30 cellular contexts compared by ENCODE assay signal in genomic region chr10:79106251-79106650, GRCh38. TPM values are rescaled to one million over a fixed set of nuclear protein-coding genes. Genes with fewer than 3 reads are reported as not detected.
A peak's percentile ranks its signal among the peaks of the same experiment; 100 is the strongest.
DNase-seq lines count a peak whose midpoint lies in the region; ATAC-seq and TF ChIP-seq lines count a peak whose summit lies in the region.
"Had no signal": no experiment of that assay in that cellular context is flagged by ENCODE, and none has a peak within 500 bp of the region (broad histone marks: within the 10 kb centered on the region; RNA-seq: fewer than 3 reads in every experiment).

No MANE protein-coding gene starts in this region.

- peak; percentile 58 for ATAC-seq in stimulated activated naive CD8-positive, alpha-beta T cell treated with anti-CD3 and anti-CD28 coated beads, Interleukin-15, Interleukin-2, amounts not matched to agents 100 U/mL and 50 U/mL, for 24 hours
- no peak for ATAC-seq in stimulated activated naive CD8-positive, alpha-beta T cell treated with anti-CD3 and anti-CD28 coated beads, Interleukin-15, amount 100 ng/mL, for 72 hours
- no peak for ATAC-seq in lower lobe of right lung
- no peak for ATAC-seq in GM19328 (IDR thresholded peaks at IDR 0.05; ENCODE audit: unreplicated experiment)
- ATAC-seq: activated T-cell treated with anti-CD3 and anti-CD28 coated beads, Interleukin-2, amount 50 U/mL, for 72 hours; CD8-positive, alpha-beta T cell; esophagus mucosa; foreskin keratinocyte; left lobe of liver had no signal

- H3K36me3 ChIP-seq in lower lobe of right lung (peaks cover 12% of the 10 kb centered on the region), vagina (no peaks in the 10 kb centered on the region)

- intact Hi-C loops in lower lobe of right lung (cut with DNase I) = no loop called here
- intact Hi-C loops in vagina (cut with DNase I) = no loop called here

- no peaks in the 10 kb centered on the region for H3K27me3 ChIP-seq in lower lobe of right lung (ENCODE audit: low read depth)
- H3K27me3 ChIP-seq in vagina = no peaks in the 10 kb centered on the region
- H3K27me3 ChIP-seq: foreskin keratinocyte had no signal

- TF ChIP-seq POLR2A in NB4 (IDR thresholded peaks at IDR 0.05; ENCODE audit: extremely low read depth, insufficient read length) (no peak), vagina (IDR thresholded peaks at IDR 0.05) (no peak)

- H3K9me3 ChIP-seq in lower lobe of right lung (no peaks in the 10 kb centered on the region), vagina (no peaks in the 10 kb centered on the region)
- H3K9me3 ChIP-seq: prostate gland had no signal

- no peaks in the 10 kb centered on the region for H3K27me3 Mint-ChIP-seq in stimulated activated naive CD8-positive, alpha-beta T cell treated with anti-CD3 and anti-CD28 coated beads, Interleukin-15, amount 100 ng/mL, for 72 hours

- H3K4me1 Mint-ChIP-seq in stimulated activated naive CD8-positive, alpha-beta T cell treated with anti-CD3 and anti-CD28 coated beads, Interleukin-15, amount 100 ng/mL, for 72 hours = peaks cover 54% of the 10 kb centered on the region

- H3K4me3 ChIP-seq in NB4 (ENCODE audit: low read depth, low read length) (no peak overlapping the region), lower lobe of right lung (no peak overlapping the region), vagina (no peak overlapping the region)
- H3K4me3 ChIP-seq: PC-9, prostate gland, skin epidermis had no signal

- H3K4me1 ChIP-seq in lower lobe of right lung (peaks cover 72% of the 10 kb centered on the region), vagina (peaks cover 94% of the 10 kb centered on the region)

- TF ChIP-seq CTCF in NB4 (IDR thresholded peaks at IDR 0.05; ENCODE audit: low read depth, low read length) (no peak), lower lobe of right lung (IDR thresholded peaks at IDR 0.05) (no peak), vagina (IDR thresholded peaks at IDR 0.05) (no peak)

- no peak overlapping the region for H3K4me3 Mint-ChIP-seq in stimulated activated naive CD8-positive, alpha-beta T cell treated with anti-CD3 and anti-CD28 coated beads, Interleukin-15, amount 100 ng/mL, for 72 hours
- H3K4me3 Mint-ChIP-seq: activated B cell treated with CpG ODN at 0.5 μM for 24 hours; activated naive CD4-positive, alpha-beta T cell treated with anti-CD3 and anti-CD28 coated beads, Interleukin-2, amount 10 ng/mL, durations not matched to agents 7 days and 5 days; activated T-cell treated with anti-CD3 and anti-CD28 coated beads, Interleukin-2, amount 50 U/mL, for 72 hours; CD8-positive, alpha-beta T cell; mesothelial cell of epicardium; naive B cell had no signal

- H3K27ac Mint-ChIP-seq in stimulated activated naive CD8-positive, alpha-beta T cell treated with anti-CD3 and anti-CD28 coated beads, Interleukin-15, amount 100 ng/mL, for 72 hours = no peak overlapping the region
- H3K27ac Mint-ChIP-seq: activated B cell treated with CpG ODN at 0.5 μM for 24 hours; activated naive CD4-positive, alpha-beta T cell treated with anti-CD3 and anti-CD28 coated beads, Interleukin-2, amount 10 ng/mL, durations not matched to agents 7 days and 5 days; activated T-cell treated with anti-CD3 and anti-CD28 coated beads, Interleukin-2, amount 50 U/mL, for 72 hours; CD8-positive, alpha-beta T cell had no signal

- H3K27ac ChIP-seq in lower lobe of right lung (peak overlapping the region; percentile 3), vagina (peak overlapping the region; percentile 94)
- H3K27ac ChIP-seq: foreskin keratinocyte, PC-9, prostate gland had no signal

- H3K9me3 Mint-ChIP-seq in stimulated activated naive CD8-positive, alpha-beta T cell treated with anti-CD3 and anti-CD28 coated beads, Interleukin-15, amount 100 ng/mL, for 72 hours = no peaks in the 10 kb centered on the region
- H3K9me3 Mint-ChIP-seq: activated B cell treated with CpG ODN at 0.5 μM for 24 hours; activated naive CD4-positive, alpha-beta T cell treated with anti-CD3 and anti-CD28 coated beads, Interleukin-2, amount 10 ng/mL, durations not matched to agents 7 days and 5 days; activated T-cell treated with anti-CD3 and anti-CD28 coated beads, Interleukin-2, amount 50 U/mL, for 72 hours; CD8-positive, alpha-beta T cell; mesothelial cell of epicardium had no signal

- DNase-seq in stimulated activated naive CD8-positive, alpha-beta T cell treated with anti-CD3 and anti-CD28 coated beads, Interleukin-15, Interleukin-2, amounts not matched to agents 100 U/mL and 50 U/mL, for 24 hours = no peak
- no peak for DNase-seq in stimulated activated naive CD8-positive, alpha-beta T cell treated with anti-CD3 and anti-CD28 coated beads, Interleukin-15, amount 100 ng/mL, for 72 hours
- DNase-seq in NB4 (ENCODE audit: low read depth) (peak; percentile 50), lower lobe of right lung (no peak), vagina (ENCODE audit: extremely low spot score in 2 of 2) (no peak), C1 segment of cervical spinal cord (lab: John Stamatoyannopoulos, UW) (no peak), superior temporal gyrus (ENCODE audit: extremely low spot score) (no peak)
- DNase-seq: activated B cell treated with CpG ODN at 0.5 μM for 24 hours; activated CD4-positive, alpha-beta T cell treated with anti-CD3 and anti-CD28 coated beads, Interleukin-2, amount 50 U/mL, for 1 hour; activated naive CD4-positive, alpha-beta T cell treated with anti-CD3 and anti-CD28 coated beads, Interleukin-2, amount 10 ng/mL, durations not matched to agents 7 days and 5 days; activated T-cell treated with anti-CD3 and anti-CD28 coated beads, Interleukin-2, amount 50 U/mL, for 72 hours; amygdala; CD8-positive, alpha-beta T cell; cortex of kidney; DMS 273 treated with DMSO at 0.1 percent for 48 hours; foreskin keratinocyte; naive B cell; NCI-H1092; NCI-H187; NCI-H524 treated with DMSO at 0.1 percent for 48 hours; nucleus accumbens; PC-9; stimulated activated CD4-positive, alpha-beta T cell treated with anti-CD3 and anti-CD28 coated beads, Interleukin-1b, Interleukin-23, amount 100 ng/mL, for 48 hours; stimulated activated CD8-positive, alpha-beta memory T cell treated with anti-CD3 and anti-CD28 coated beads, Interleukin-4, amount 100 ng/mL, for 48 hours had no signal

RNA-seq across cellular contexts. Expression of gene ZMIZ1, which starts 37.5 kb away (rescaled TPM):
- total RNA-seq in lower lobe of right lung (102 TPM), vagina (61.4 TPM)
